In genomic region chr4:112403072-112403945, GRCh38 we compare ENCODE assay signal across 1 cellular context.
TF ChIP-seq lines count a peak whose summit lies in the region.

No MANE protein-coding gene starts in this region.

TF ChIP-seq in GM23338, 12 proteins besides CTCF, POLR2A, EP300 and RAD21 (continued from another document):
- no peak for TF ChIP-seq REST (IDR thresholded peaks at IDR 0.05; ENCODE audit: unreplicated experiment)
- TF ChIP-seq EZH2 (IDR thresholded peaks at IDR 0.05; ENCODE audit: low read depth, unreplicated experiment), result no peak
- TF ChIP-seq ZNF462 (CRISPR knock-in tag; IDR thresholded peaks at IDR 0.05), result no peak
- no peak for TF ChIP-seq ETS1 (IDR thresholded peaks at IDR 0.05)
- no peak for TF ChIP-seq CREB1 (CRISPR knock-in tag; IDR thresholded peaks at IDR 0.05; ENCODE audit: low read depth)
- TF ChIP-seq JUNB (IDR thresholded peaks at IDR 0.05; ENCODE audit: unreplicated experiment), result no peak
- TF ChIP-seq ZNF114 (CRISPR knock-in tag; IDR thresholded peaks at IDR 0.05), result no peak
